8 cellular contexts compared by ENCODE assay signal in the genomic region with DNA sequence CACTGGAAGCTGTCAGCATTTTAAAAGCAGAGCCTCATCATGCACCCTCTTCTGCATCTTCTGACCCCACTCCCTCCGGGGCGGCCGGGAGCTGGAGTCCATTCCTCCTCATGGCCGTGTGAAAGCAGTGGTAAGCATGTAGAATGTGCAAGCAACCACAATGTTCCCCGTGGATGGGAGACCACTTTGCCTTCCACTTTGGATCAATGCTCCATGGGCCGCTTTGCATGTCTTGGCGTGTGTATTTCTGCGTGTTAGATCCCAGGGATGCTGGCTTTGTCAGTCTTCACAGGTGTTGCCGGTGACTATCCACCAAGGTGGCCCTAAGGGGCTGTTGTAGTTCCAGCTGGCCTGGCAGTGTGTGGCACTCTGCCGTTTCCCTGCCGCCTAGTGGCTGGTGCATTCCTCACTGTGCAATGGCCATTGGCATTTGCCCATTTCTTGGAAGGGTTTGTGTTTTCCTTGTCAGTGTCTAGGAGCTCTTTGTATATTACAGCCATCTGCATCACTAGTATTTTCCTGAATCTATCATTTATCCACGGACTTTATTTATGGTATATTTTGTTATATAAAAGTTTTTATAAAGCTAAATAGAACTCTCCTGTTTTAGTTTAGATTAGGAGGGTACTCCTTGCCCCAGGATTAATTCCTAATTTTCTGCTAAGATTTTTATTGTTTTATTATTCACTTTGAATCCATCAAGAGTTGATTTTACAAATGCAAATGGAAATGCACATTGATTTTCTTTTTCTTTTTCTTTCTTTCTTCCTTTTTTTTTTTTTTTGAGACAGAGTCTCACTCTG. TPM values are rescaled to one million over a fixed set of nuclear protein-coding genes. Genes with fewer than 3 reads are reported as not detected.
DNase-seq lines count a peak whose midpoint lies in the region; FAIRE-seq and TF ChIP-seq lines count a peak whose summit lies in the region.

No MANE protein-coding gene starts in this region.

- H3K4me1 ChIP-seq in Peyer's patch = peaks cover 0 to 11% (median 6%) of the 10 kb centered on the region in 4 donors
- H3K4me1 ChIP-seq in sigmoid colon = peaks cover 0 to 19% (median 15%) of the 10 kb centered on the region in 4 donors

- intact Hi-C loops in sigmoid colon (cut with DNase I) = no loop called here

- TF ChIP-seq EP300 in sigmoid colon (IDR thresholded peaks at IDR 0.05) = no peak

- H3K9me3 ChIP-seq in Peyer's patch (no peaks in the 10 kb centered on the region), sigmoid colon (no peaks in the 10 kb centered on the region)

- TF ChIP-seq CTCF in Peyer's patch (IDR thresholded peaks at IDR 0.05) (peak in 4 of 6 experiments; percentile 30 to 73 (median 60)), fibroblast of mammary gland (conservative IDR thresholded peaks at IDR 0.05; ENCODE audit: control insufficient read depth, insufficient read depth, low read depth, low read length) (peak; percentile 14), sigmoid colon (IDR thresholded peaks at IDR 0.05) (peak in 2 of 4 experiments; percentile 31 to 36)

- H3K4me3 ChIP-seq in Peyer's patch (no peak overlapping the region), fibroblast of mammary gland (ENCODE audit: control insufficient read depth, low read depth, low read length) (no peak overlapping the region), sigmoid colon (no peak overlapping the region)

- H3K27ac ChIP-seq in Peyer's patch = peak overlapping the region in 2 of 4 donors; percentile 20 to 67
- peak overlapping the region; percentile 21 to 83 (median 75) for H3K27ac ChIP-seq in sigmoid colon

- TF ChIP-seq POLR2A in Peyer's patch (IDR thresholded peaks at IDR 0.05) = no peak
- TF ChIP-seq POLR2A in sigmoid colon (IDR thresholded peaks at IDR 0.05) = no peak

- FAIRE-seq in GM19239 (lab: Jason Lieb, UNC) = peak; percentile 23

- H3K27me3 ChIP-seq in Peyer's patch (no peaks in the 10 kb centered on the region), sigmoid colon (no peaks in the 10 kb centered on the region)

- no peak for DNase-seq in GM19239 (ENCODE audit: insufficient read length, low spot score)
- DNase-seq in Peyer's patch = peak in 2 of 3 donors; percentile 67 to 72
- no peak for DNase-seq in fibroblast of mammary gland (ENCODE audit: low read depth)
- peak; percentile 61 for DNase-seq in sigmoid colon
- DNase-seq in NOMO-1 treated with DMSO at 0.1 percent for 48 hours (lab: John Stamatoyannopoulos, UW; ENCODE audit: unreplicated experiment) = no peak
- DNase-seq in NK-92 treated with Interleukin-12 subunit alpha and Interleukin-12 subunit beta, amount 100 ng/mL, for 24 hours (lab: John Stamatoyannopoulos, UW) = no peak
- DNase-seq in NCI-H187 (lab: John Stamatoyannopoulos, UW) = no peak
- DNase-seq in activated CD8-positive, alpha-beta memory T cell treated with anti-CD3 and anti-CD28 coated beads, Interleukin-2, amount 50 U/mL, for 48 hours = no peak

- WGBS in sigmoid colon, 2 donors = 62 to 86% methylated on average over 12 of the region's 12 CpGs

- no peaks in the 10 kb centered on the region for H3K36me3 ChIP-seq in Peyer's patch
- no peaks in the 10 kb centered on the region for H3K36me3 ChIP-seq in sigmoid colon

RNA-seq across cellular contexts. Expression of gene ALDH3A1, which starts 5.8 kb away (rescaled TPM):
- total RNA-seq in Peyer's patch = 10 to 100 TPM in 1 of 4 donors, 1 to 10 TPM in 3; 1.7 to 23.1 (median 3.2) TPM
- total RNA-seq in sigmoid colon = 1 to 10 TPM in 1 of 4 donors, under 1 TPM in 3; 0.16 to 1.1 (median 0.56) TPM
- polyA plus RNA-seq in sigmoid colon = 1 to 10 TPM; 1.7 to 6.0 (median 3.0) TPM

RNA-seq across cellular contexts. Expression of gene SLC47A2, which starts 37.5 kb away (rescaled TPM):
- total RNA-seq in Peyer's patch = 1 to 10 TPM in 3 of 4 donors, not detected in 1; 3.9 to 6.8 (median 6.3) TPM
- not detected for total RNA-seq in sigmoid colon
- polyA plus RNA-seq in sigmoid colon = under 1 TPM; 0.35 to 0.60 (median 0.46) TPM

Comparison
In these comparisons a context has a peak if more than half of its experiments do, and no peak if none do; other contexts are left out.
1. DNase-seq: peak in Peyer's patch (2 of 3) and sigmoid colon (single experiment); none in GM19239 (single experiment), fibroblast of mammary gland (single experiment), NOMO-1 treated with DMSO at 0.1 percent for 48 hours (single experiment), NK-92 treated with Interleukin-12 subunit alpha and Interleukin-12 subunit beta, amount 100 ng/mL, for 24 hours (single experiment), NCI-H187 (0 of 2) and activated CD8-positive, alpha-beta memory T cell treated with anti-CD3 and anti-CD28 coated beads, Interleukin-2, amount 50 U/mL, for 48 hours (single experiment).